ENCODE assay signal across 11 cellular contexts in genomic region chr5:179794171-179794570, GRCh38. TPM values are rescaled to one million over a fixed set of nuclear protein-coding genes. Genes with fewer than 3 reads are reported as not detected.
A peak's percentile ranks its signal among the peaks of the same experiment; 100 is the strongest.
DNase-seq lines count a peak whose midpoint lies in the region; ATAC-seq and TF ChIP-seq lines count a peak whose summit lies in the region.
"Had no signal": no experiment of that assay in that cellular context is flagged by ENCODE, and none has a peak within 500 bp of the region (broad histone marks: within the 10 kb centered on the region; RNA-seq: fewer than 3 reads in every experiment).

No MANE protein-coding gene starts in this region.

- H3K27me3 ChIP-seq in heart right ventricle (no peaks in the 10 kb centered on the region), colonic mucosa (no peaks in the 10 kb centered on the region), neural progenitor cell (peaks cover 20% of the 10 kb centered on the region), upper lobe of right lung (no peaks in the 10 kb centered on the region), brain microvascular endothelial cell (replicated peaks) (no peaks in the 10 kb centered on the region)
- H3K27me3 ChIP-seq: adrenal gland had no signal

- H3K4me1 ChIP-seq in heart right ventricle (peaks cover 33 to 56% (median 54%) of the 10 kb centered on the region in 9 donors), colonic mucosa (peaks cover 4% of the 10 kb centered on the region), neural progenitor cell (no peaks in the 10 kb centered on the region), upper lobe of right lung (peaks cover 49% of the 10 kb centered on the region)

- peaks cover 13% of the 10 kb centered on the region for H4K20me1 ChIP-seq in neural progenitor cell (ENCODE audit: low read depth)

- H3K36me3 Mint-ChIP-seq in neural progenitor cell: peaks cover 8% of the 10 kb centered on the region

- H3K79me2 ChIP-seq in neural progenitor cell (ENCODE audit: low read depth): no peaks in the 10 kb centered on the region

- H3K27ac ChIP-seq in heart right ventricle (peak overlapping the region; percentile 32 to 92 (median 82)), colonic mucosa (no peak overlapping the region), neural progenitor cell (no peak overlapping the region), upper lobe of right lung (peak overlapping the region; percentile 81), brain microvascular endothelial cell (no peak overlapping the region)

- H3K4me2 ChIP-seq in neural progenitor cell: no peak overlapping the region

- peaks cover 20% of the 10 kb centered on the region for H3K27me3 Mint-ChIP-seq in neural progenitor cell (ENCODE audit: insufficient read depth, low read depth)

- H3K9ac ChIP-seq in colonic mucosa (ENCODE audit: low read depth in 2 of 2, low read length in 2 of 2) (peak overlapping the region; percentile 44 to 52), neural progenitor cell (no peak overlapping the region)

- H3K4me1 Mint-ChIP-seq in neural progenitor cell: peaks cover 3% of the 10 kb centered on the region

- H3K9me3 Mint-ChIP-seq in neural progenitor cell: peaks cover 2% of the 10 kb centered on the region

- H2AFZ ChIP-seq in neural progenitor cell (replicated peaks): no peak overlapping the region

- peak overlapping the region in 8 of 10 donors; percentile 3 to 76 (median 64) for H3K4me3 ChIP-seq in heart right ventricle
- no peak overlapping the region for H3K4me3 ChIP-seq in colonic mucosa
- no peak overlapping the region for H3K4me3 ChIP-seq in neural progenitor cell
- H3K4me3 ChIP-seq in upper lobe of right lung: peak overlapping the region; percentile 68
- no peak overlapping the region for H3K4me3 ChIP-seq in brain microvascular endothelial cell (ENCODE audit: low read depth, low read length)

- TF ChIP-seq CTCF in heart right ventricle (IDR thresholded peaks at IDR 0.05): no peak
- TF ChIP-seq CTCF in colonic mucosa (IDR thresholded peaks at IDR 0.05): no peak
- TF ChIP-seq CTCF in neural progenitor cell (IDR thresholded peaks at IDR 0.05): no peak
- TF ChIP-seq CTCF in upper lobe of right lung (IDR thresholded peaks at IDR 0.05): no peak
- no peak for TF ChIP-seq CTCF in brain microvascular endothelial cell (IDR thresholded peaks at IDR 0.05; ENCODE audit: low read depth, low read length, missing control alignments)

- H3K27ac Mint-ChIP-seq in neural progenitor cell: no peak overlapping the region

- H3F3A ChIP-seq in neural progenitor cell (ENCODE audit: low read depth): peaks cover 21% of the 10 kb centered on the region

- intact Hi-C loops in heart right ventricle (cut with DNase I): loop anchor here in 3 of 10 donors (1.0 to 2.0 kb wide), 2 partner anchors 31 kb away; no protein-coding TSS in a partner anchor
- intact Hi-C loops in Right ventricle myocardium superior (cut with DNase I): loop anchor here (10.0 kb wide), 1 partner anchor 119 kb away; no protein-coding TSS in a partner anchor
- intact Hi-C loops in colonic mucosa (cut with DNase I): no loop called here
- intact Hi-C loops in upper lobe of right lung (cut with DNase I): no loop called here

- DNase-seq in heart right ventricle: no peak
- DNase-seq in Right ventricle myocardium superior: no peak
- DNase-seq in colonic mucosa: no peak
- no peak for DNase-seq in neural progenitor cell (ENCODE audit: low spot score)
- no peak for DNase-seq in upper lobe of right lung
- DNase-seq in brain microvascular endothelial cell: no peak
- DNase-seq in SHP77 (lab: John Stamatoyannopoulos, UW): no peak
- DNase-seq: NCI-H1694; stimulated activated CD4-positive, alpha-beta T cell treated with anti-CD3 and anti-CD28 coated beads, Interleukin-4, amount 100 ng/mL, for 24 hours had no signal

- H3K4me3 Mint-ChIP-seq in neural progenitor cell: peak overlapping the region; percentile 80

- ATAC-seq in heart right ventricle: no peak
- no peak for ATAC-seq in Right ventricle myocardium superior (ENCODE audit: poor library complexity)
- no peak for ATAC-seq in upper lobe of right lung
- ATAC-seq in HG02588 (IDR thresholded peaks at IDR 0.05; ENCODE audit: unreplicated experiment): no peak

- in situ Hi-C loops in brain microvascular endothelial cell (cut with HindIII; ENCODE audit: low pct_ligation_motif_present, low sequenced_read_pairs): no loop called here

- H3K9me3 ChIP-seq in heart right ventricle: no peaks in the 10 kb centered on the region
- H3K9me3 ChIP-seq in colonic mucosa: no peaks in the 10 kb centered on the region
- no peaks in the 10 kb centered on the region for H3K9me3 ChIP-seq in neural progenitor cell (ENCODE audit: low read depth)
- no peaks in the 10 kb centered on the region for H3K9me3 ChIP-seq in upper lobe of right lung
- H3K9me3 ChIP-seq: adrenal gland had no signal

- peaks cover 0 to 22% (median 20%) of the 10 kb centered on the region in 9 donors for H3K36me3 ChIP-seq in heart right ventricle
- H3K36me3 ChIP-seq in colonic mucosa: peaks cover 12% of the 10 kb centered on the region
- H3K36me3 ChIP-seq in neural progenitor cell: no peaks in the 10 kb centered on the region
- H3K36me3 ChIP-seq in upper lobe of right lung: peaks cover 23% of the 10 kb centered on the region
- H3K36me3 ChIP-seq in brain microvascular endothelial cell (replicated peaks): peaks cover 24% of the 10 kb centered on the region

- 68 to 81% methylated on average over 3 of the region's 3 CpGs for WGBS in heart right ventricle, 2 donors

RNA-seq across cellular contexts. Expression of gene LTC4S, which starts 0.4 kb away (rescaled TPM):
- total RNA-seq in heart right ventricle: 10 to 100 TPM in 3 of 10 donors, 1 to 10 TPM in 7; 5.4 to 10.6 (median 7.9) TPM
- polyA plus RNA-seq in heart right ventricle: 10 to 100 TPM; 10.5 to 20.0 TPM
- total RNA-seq in Right ventricle myocardium superior: 7.6 TPM
- 1 to 10 TPM; 5.3 to 5.4 TPM for total RNA-seq in colonic mucosa
- 0.81 TPM in 1 of 2 replicates, not detected in the other for total RNA-seq in neural progenitor cell (ENCODE audit: low replicate concordance)
- total RNA-seq in upper lobe of right lung: 22.6 TPM

RNA-seq across cellular contexts. Expression of gene MGAT4B, which starts 12.5 kb away (rescaled TPM):
- total RNA-seq in heart right ventricle: 100 to 1,000 TPM in 5 of 10 donors, 10 to 100 TPM in 5; 88.6 to 123 (median 102) TPM
- 10 to 100 TPM; 58.6 to 86.9 TPM for polyA plus RNA-seq in heart right ventricle
- 93.3 TPM for total RNA-seq in Right ventricle myocardium superior
- 100 to 1,000 TPM; 332 to 540 TPM for total RNA-seq in colonic mucosa
- 32.1 and 52.9 TPM in 2 replicates for total RNA-seq in neural progenitor cell (ENCODE audit: low replicate concordance)
- total RNA-seq in upper lobe of right lung: 118 TPM

RNA-seq across cellular contexts. Expression of gene SQSTM1, which starts 26.5 kb away (rescaled TPM):
- total RNA-seq in heart right ventricle: 100 to 1,000 TPM; 341 to 466 (median 391) TPM
- 100 to 1,000 TPM; 131 to 210 TPM for polyA plus RNA-seq in heart right ventricle
- 437 TPM for total RNA-seq in Right ventricle myocardium superior
- 100 to 1,000 TPM; 262 to 388 TPM for total RNA-seq in colonic mucosa
- total RNA-seq in neural progenitor cell (ENCODE audit: low replicate concordance): 27.6 and 55.0 TPM in 2 replicates
- 501 TPM for total RNA-seq in upper lobe of right lung

Comparison
In these comparisons a context has a peak if more than half of its experiments do, and no peak if none do; other contexts are left out.
1. H3K27ac ChIP-seq: peak in heart right ventricle (10 of 10) and upper lobe of right lung (single experiment); none in colonic mucosa (single experiment), neural progenitor cell (single experiment) and brain microvascular endothelial cell (single experiment).
2. H3K4me3 ChIP-seq: peak in heart right ventricle (8 of 10) and upper lobe of right lung (single experiment); none in colonic mucosa (single experiment), neural progenitor cell (single experiment) and brain microvascular endothelial cell (single experiment).